In the genomic region with DNA sequence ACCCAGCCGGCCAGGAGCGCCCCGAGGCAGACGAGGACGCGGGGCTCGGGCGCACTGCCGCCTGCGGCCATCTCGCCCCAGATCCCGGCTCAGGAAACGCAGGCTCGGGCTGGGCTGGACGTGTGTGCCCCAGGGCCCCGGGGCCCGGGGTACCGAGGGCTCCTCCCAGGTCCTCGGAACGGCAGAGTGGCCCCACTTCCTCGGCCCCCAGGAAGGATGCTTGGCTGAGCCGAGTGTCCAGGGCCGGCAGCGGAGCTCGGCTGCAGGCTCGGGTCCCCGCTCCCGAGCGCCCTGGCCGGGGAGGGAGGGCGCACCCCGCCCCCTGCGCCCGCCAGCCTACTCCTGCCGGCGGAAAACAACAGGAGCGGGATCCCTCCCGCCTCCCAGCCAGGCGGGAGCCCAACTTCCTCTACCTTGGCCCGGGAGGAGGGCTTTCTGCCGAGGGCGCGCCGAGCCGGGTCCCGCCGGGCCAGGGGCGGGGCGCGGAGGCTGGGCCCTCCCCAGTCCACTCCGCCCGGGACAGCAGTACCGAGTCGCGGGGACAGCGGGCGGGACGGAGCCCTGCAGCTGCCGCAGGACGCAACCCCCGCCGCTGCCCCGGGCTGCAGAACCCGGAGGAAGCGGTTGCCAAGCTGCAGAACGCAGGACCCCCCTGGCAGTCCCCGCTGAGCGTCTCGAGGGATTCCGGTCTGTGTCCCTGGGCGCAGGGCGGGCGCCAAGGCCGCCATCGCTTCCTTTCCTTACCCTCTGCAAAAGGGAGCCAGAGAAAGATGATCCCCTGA, we compare ENCODE assay signal across 7 cellular contexts. TPM values are rescaled to one million over a fixed set of nuclear protein-coding genes. Genes with fewer than 3 reads are reported as not detected.
DNase-seq lines count a peak whose midpoint lies in the region; ATAC-seq, FAIRE-seq and TF ChIP-seq lines count a peak whose summit lies in the region.

A gene with protein sequence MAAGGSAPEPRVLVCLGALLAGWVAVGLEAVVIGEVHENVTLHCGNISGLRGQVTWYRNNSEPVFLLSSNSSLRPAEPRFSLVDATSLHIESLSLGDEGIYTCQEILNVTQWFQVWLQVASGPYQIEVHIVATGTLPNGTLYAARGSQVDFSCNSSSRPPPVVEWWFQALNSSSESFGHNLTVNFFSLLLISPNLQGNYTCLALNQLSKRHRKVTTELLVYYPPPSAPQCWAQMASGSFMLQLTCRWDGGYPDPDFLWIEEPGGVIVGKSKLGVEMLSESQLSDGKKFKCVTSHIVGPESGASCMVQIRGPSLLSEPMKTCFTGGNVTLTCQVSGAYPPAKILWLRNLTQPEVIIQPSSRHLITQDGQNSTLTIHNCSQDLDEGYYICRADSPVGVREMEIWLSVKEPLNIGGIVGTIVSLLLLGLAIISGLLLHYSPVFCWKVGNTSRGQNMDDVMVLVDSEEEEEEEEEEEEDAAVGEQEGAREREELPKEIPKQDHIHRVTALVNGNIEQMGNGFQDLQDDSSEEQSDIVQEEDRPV (minus strand): TSS at position 411 of the 782 bp plus-strand sequence. CDS start 340 bp downstream, at position 71.

- H3K9me3 ChIP-seq in left ventricle myocardium inferior (replicated peaks): no peaks in the 10 kb centered on the region
- H3K9me3 ChIP-seq in pancreas: no peaks in the 10 kb centered on the region

- intact Hi-C loops in left ventricle myocardium inferior (cut with micrococcal nuclease): no loop called here
- intact Hi-C loops in pancreas (cut with DNase I): no loop called here

- DNase-seq in GDM1 (lab: John Stamatoyannopoulos, UW): peak; percentile 57
- DNase-seq in HTR-8/SVneo (ENCODE audit: insufficient read length, low spot score): peak; percentile 66
- peak; percentile 56 for DNase-seq in RCC 7860 (ENCODE audit: low spot score)
- DNase-seq in astrocyte of the cerebellum (ENCODE audit: low read depth): no peak
- DNase-seq in left ventricle myocardium inferior: peak; percentile 77
- DNase-seq in pancreas: peak; percentile 76 to 88 (median 80)

- no peak for TF ChIP-seq CTCF in astrocyte of the cerebellum (IDR thresholded peaks at IDR 0.05; ENCODE audit: low read depth, low read length, missing control alignments)
- TF ChIP-seq CTCF in left ventricle myocardium inferior (IDR thresholded peaks at IDR 0.05; ENCODE audit: borderline replicate concordance): peak; percentile 23
- TF ChIP-seq CTCF in pancreas (IDR thresholded peaks at IDR 0.05): no peak

- WGBS in pancreas, 2 donors: 0 to 1% methylated on average over 73 to 75 of the region's 75 CpGs

- H3K4me1 ChIP-seq in left ventricle myocardium inferior (peaks cover 31% of the 10 kb centered on the region), pancreas (no peaks in the 10 kb centered on the region)

- in situ Hi-C loops in astrocyte of the cerebellum (cut with HindIII; ENCODE audit: low sequenced_read_pairs): no loop called here

- H3K27me3 ChIP-seq in left ventricle myocardium inferior (ENCODE audit: low read depth) (no peaks in the 10 kb centered on the region), pancreas (no peaks in the 10 kb centered on the region)

- H3K36me3 ChIP-seq in left ventricle myocardium inferior (no peaks in the 10 kb centered on the region), pancreas (no peaks in the 10 kb centered on the region)

- peak; percentile 91 to 94 (median 94) for ATAC-seq in pancreas
- no peak for ATAC-seq in GM21381 (IDR thresholded peaks at IDR 0.05; ENCODE audit: unreplicated experiment)

- H3K27ac ChIP-seq in left ventricle myocardium inferior (replicated peaks) (peak within 1 kb of the TSS; percentile 90), pancreas (peak within 1 kb of the TSS; percentile 56 to 89 (median 80))

- FAIRE-seq in HTR-8/SVneo (lab: Jason Lieb, UNC): no peak
- FAIRE-seq in RCC 7860 (lab: Jason Lieb, UNC): no peak
- FAIRE-seq in pancreas (lab: Jason Lieb, UNC): no peak

- H3K4me3 ChIP-seq in astrocyte of the cerebellum (ENCODE audit: low read depth, low read length): peak within 1 kb of the TSS; percentile 78
- H3K4me3 ChIP-seq in left ventricle myocardium inferior: peak within 1 kb of the TSS; percentile 92
- H3K4me3 ChIP-seq in pancreas: peak within 1 kb of the TSS; percentile 70 to 84 (median 79)

RNA-seq across cellular contexts. Expression of the gene that starts here (rescaled TPM):
- total RNA-seq in left ventricle myocardium inferior (12.1 TPM), pancreas (10 to 100 TPM; 11.3 to 34.4 (median 16.5) TPM)
- 10 to 100 TPM; 15.2 to 16.4 TPM for polyA plus RNA-seq in pancreas
